Comparison of ENCODE assay signal across 19 cellular contexts in genomic region chr7:133540096-133540860, GRCh38.
"Had no signal": no experiment of that assay in that cellular context is flagged by ENCODE, and none has a peak within 500 bp of the region (broad histone marks: within the 10 kb centered on the region; RNA-seq: fewer than 3 reads in every experiment).

No MANE protein-coding gene starts in this region.

- H3K9me3 ChIP-seq: body of pancreas, left ventricle myocardium inferior, sigmoid colon, transverse colon, uterus had no signal

- H3K9ac ChIP-seq: neural progenitor cell had no signal

- H3K27me3 ChIP-seq: body of pancreas, neural progenitor cell, sigmoid colon, transverse colon, uterus had no signal

- H3K4me1 ChIP-seq: body of pancreas, left ventricle myocardium inferior, neural progenitor cell, sigmoid colon, uterus had no signal

- H3K36me3 ChIP-seq: left ventricle myocardium inferior, neural progenitor cell, sigmoid colon, transverse colon, uterus had no signal

- H3K4me3 ChIP-seq: body of pancreas, left ventricle myocardium inferior, neural progenitor cell, sigmoid colon, transverse colon, uterus had no signal

- DNase-seq: activated T-cell treated with anti-CD3 and anti-CD28 coated beads, Interleukin-2, amount 50 U/mL, for 1 hour; amygdala; body of pancreas; dermis blood vessel endothelial cell; effector CD8-positive, alpha-beta T cell; erythroblast; head of caudate nucleus; hypothalamus; left ventricle myocardium inferior; naive thymus-derived CD8-positive, alpha-beta T cell; retina; sigmoid colon; stimulated activated CD4-positive, alpha-beta T cell treated with anti-CD3 and anti-CD28 coated beads, Interleukin-2, amount 100 ng/mL, for 48 hours; stimulated activated CD8-positive, alpha-beta memory T cell treated with anti-CD3 and anti-CD28 coated beads, Interleukin-4, amount 100 ng/mL, for 48 hours; stimulated activated naive B cell treated with anti-CD40 and anti-IgM and Interleukin-4, amounts not matched to agents 10 μg/mL and 1 μg/mL and 100 μg/mL, for 72 hours; transverse colon; uterus had no signal

- FAIRE-seq: frontal cortex had no signal
